In the genomic region with DNA sequence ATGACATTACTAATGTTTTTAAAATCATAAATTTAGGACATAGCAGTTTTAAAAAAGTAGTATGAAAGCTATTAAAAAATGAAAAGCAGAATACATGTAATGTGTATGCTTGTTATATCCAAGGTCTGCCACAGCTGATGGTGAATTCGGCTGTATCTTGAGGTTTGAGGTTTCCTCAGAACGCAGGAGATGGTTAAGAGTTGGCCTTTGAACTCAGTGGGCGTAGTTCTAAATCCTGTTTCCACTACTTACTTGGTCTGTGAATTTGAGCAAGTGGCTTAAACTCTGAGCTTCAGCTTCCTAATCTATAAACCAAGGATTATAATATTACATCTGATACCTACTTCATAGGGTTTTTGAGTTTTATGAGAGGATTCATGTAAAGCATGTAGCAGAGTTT, we compare ENCODE assay signal across 1 cellular context.
TF ChIP-seq lines count a peak whose summit lies in the region.

No MANE protein-coding gene starts in this region.

TF ChIP-seq in GM12878, 131 proteins besides CTCF, POLR2A, EP300 and RAD21 (continued from another document):
- TF ChIP-seq, protein P1, sequence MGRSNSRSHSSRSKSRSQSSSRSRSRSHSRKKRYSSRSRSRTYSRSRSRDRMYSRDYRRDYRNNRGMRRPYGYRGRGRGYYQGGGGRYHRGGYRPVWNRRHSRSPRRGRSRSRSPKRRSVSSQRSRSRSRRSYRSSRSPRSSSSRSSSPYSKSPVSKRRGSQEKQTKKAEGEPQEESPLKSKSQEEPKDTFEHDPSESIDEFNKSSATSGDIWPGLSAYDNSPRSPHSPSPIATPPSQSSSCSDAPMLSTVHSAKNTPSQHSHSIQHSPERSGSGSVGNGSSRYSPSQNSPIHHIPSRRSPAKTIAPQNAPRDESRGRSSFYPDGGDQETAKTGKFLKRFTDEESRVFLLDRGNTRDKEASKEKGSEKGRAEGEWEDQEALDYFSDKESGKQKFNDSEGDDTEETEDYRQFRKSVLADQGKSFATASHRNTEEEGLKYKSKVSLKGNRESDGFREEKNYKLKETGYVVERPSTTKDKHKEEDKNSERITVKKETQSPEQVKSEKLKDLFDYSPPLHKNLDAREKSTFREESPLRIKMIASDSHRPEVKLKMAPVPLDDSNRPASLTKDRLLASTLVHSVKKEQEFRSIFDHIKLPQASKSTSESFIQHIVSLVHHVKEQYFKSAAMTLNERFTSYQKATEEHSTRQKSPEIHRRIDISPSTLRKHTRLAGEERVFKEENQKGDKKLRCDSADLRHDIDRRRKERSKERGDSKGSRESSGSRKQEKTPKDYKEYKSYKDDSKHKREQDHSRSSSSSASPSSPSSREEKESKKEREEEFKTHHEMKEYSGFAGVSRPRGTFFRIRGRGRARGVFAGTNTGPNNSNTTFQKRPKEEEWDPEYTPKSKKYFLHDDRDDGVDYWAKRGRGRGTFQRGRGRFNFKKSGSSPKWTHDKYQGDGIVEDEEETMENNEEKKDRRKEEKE (IDR thresholded peaks at IDR 0.05), result no peak
- peak; percentile 55 for TF ChIP-seq EED (IDR thresholded peaks at IDR 0.05; ENCODE audit: low read depth)
- TF ChIP-seq JUNB (IDR thresholded peaks at IDR 0.05), result no peak
- TF ChIP-seq RB1 (IDR thresholded peaks at IDR 0.05; ENCODE audit: borderline replicate concordance), result no peak; the same call in 1 of the 2 replicates
- peak; percentile 35 for TF ChIP-seq ATF7 (IDR thresholded peaks at IDR 0.05; ENCODE audit: low read depth)
- TF ChIP-seq, protein P2, sequence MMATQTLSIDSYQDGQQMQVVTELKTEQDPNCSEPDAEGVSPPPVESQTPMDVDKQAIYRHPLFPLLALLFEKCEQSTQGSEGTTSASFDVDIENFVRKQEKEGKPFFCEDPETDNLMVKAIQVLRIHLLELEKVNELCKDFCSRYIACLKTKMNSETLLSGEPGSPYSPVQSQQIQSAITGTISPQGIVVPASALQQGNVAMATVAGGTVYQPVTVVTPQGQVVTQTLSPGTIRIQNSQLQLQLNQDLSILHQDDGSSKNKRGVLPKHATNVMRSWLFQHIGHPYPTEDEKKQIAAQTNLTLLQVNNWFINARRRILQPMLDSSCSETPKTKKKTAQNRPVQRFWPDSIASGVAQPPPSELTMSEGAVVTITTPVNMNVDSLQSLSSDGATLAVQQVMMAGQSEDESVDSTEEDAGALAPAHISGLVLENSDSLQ (IDR thresholded peaks at IDR 0.05), result no peak
